ENCODE assay signal across 1 cellular context in genomic region chr3:16265455-16265786, GRCh38.
A peak's percentile ranks its signal among the peaks of the same experiment; 100 is the strongest.
TF ChIP-seq lines count a peak whose summit lies in the region.

No MANE protein-coding gene starts in this region.

TF ChIP-seq in K562, 482 proteins besides CTCF, POLR2A, EP300 and RAD21 (continued from another document):
- no peak for TF ChIP-seq SRSF7 (optimal IDR thresholded peaks at IDR 0.05; ENCODE audit: low read depth, low read length)
- TF ChIP-seq CHD1 (IDR thresholded peaks at IDR 0.05; ENCODE audit: low read length), result peak; percentile 38
- TF ChIP-seq, protein P1, sequence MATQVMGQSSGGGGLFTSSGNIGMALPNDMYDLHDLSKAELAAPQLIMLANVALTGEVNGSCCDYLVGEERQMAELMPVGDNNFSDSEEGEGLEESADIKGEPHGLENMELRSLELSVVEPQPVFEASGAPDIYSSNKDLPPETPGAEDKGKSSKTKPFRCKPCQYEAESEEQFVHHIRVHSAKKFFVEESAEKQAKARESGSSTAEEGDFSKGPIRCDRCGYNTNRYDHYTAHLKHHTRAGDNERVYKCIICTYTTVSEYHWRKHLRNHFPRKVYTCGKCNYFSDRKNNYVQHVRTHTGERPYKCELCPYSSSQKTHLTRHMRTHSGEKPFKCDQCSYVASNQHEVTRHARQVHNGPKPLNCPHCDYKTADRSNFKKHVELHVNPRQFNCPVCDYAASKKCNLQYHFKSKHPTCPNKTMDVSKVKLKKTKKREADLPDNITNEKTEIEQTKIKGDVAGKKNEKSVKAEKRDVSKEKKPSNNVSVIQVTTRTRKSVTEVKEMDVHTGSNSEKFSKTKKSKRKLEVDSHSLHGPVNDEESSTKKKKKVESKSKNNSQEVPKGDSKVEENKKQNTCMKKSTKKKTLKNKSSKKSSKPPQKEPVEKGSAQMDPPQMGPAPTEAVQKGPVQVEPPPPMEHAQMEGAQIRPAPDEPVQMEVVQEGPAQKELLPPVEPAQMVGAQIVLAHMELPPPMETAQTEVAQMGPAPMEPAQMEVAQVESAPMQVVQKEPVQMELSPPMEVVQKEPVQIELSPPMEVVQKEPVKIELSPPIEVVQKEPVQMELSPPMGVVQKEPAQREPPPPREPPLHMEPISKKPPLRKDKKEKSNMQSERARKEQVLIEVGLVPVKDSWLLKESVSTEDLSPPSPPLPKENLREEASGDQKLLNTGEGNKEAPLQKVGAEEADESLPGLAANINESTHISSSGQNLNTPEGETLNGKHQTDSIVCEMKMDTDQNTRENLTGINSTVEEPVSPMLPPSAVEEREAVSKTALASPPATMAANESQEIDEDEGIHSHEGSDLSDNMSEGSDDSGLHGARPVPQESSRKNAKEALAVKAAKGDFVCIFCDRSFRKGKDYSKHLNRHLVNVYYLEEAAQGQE (CRISPR knock-in tag; IDR thresholded peaks at IDR 0.05; ENCODE audit: low read depth), result 0 out of 2 replicates have a peak, but pooled peaks have one; percentile 64
- no peak for TF ChIP-seq TOE1 (IDR thresholded peaks at IDR 0.05; ENCODE audit: borderline replicate concordance)
- TF ChIP-seq TOE1 (CRISPR knock-in tag; IDR thresholded peaks at IDR 0.05; ENCODE audit: borderline replicate concordance, low read depth), result no peak
- 0 out of 2 replicates have a peak, but pooled peaks have one; percentile 9 for TF ChIP-seq ZNF143 (CRISPR knock-in tag; IDR thresholded peaks at IDR 0.05)
- 0 out of 2 replicates have a peak, but pooled peaks have one; percentile 3 for TF ChIP-seq TAL1 (IDR thresholded peaks at IDR 0.05)
- TF ChIP-seq, protein P2, sequence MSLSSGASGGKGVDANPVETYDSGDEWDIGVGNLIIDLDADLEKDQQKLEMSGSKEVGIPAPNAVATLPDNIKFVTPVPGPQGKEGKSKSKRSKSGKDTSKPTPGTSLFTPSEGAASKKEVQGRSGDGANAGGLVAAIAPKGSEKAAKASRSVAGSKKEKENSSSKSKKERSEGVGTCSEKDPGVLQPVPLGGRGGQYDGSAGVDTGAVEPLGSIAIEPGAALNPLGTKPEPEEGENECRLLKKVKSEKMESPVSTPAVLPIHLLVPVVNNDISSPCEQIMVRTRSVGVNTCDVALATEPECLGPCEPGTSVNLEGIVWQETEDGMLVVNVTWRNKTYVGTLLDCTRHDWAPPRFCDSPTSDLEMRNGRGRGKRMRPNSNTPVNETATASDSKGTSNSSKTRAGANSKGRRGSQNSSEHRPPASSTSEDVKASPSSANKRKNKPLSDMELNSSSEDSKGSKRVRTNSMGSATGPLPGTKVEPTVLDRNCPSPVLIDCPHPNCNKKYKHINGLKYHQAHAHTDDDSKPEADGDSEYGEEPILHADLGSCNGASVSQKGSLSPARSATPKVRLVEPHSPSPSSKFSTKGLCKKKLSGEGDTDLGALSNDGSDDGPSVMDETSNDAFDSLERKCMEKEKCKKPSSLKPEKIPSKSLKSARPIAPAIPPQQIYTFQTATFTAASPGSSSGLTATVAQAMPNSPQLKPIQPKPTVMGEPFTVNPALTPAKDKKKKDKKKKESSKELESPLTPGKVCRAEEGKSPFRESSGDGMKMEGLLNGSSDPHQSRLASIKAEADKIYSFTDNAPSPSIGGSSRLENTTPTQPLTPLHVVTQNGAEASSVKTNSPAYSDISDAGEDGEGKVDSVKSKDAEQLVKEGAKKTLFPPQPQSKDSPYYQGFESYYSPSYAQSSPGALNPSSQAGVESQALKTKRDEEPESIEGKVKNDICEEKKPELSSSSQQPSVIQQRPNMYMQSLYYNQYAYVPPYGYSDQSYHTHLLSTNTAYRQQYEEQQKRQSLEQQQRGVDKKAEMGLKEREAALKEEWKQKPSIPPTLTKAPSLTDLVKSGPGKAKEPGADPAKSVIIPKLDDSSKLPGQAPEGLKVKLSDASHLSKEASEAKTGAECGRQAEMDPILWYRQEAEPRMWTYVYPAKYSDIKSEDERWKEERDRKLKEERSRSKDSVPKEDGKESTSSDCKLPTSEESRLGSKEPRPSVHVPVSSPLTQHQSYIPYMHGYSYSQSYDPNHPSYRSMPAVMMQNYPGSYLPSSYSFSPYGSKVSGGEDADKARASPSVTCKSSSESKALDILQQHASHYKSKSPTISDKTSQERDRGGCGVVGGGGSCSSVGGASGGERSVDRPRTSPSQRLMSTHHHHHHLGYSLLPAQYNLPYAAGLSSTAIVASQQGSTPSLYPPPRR (CRISPR knock-in tag; IDR thresholded peaks at IDR 0.05; ENCODE audit: borderline replicate concordance), result 0 out of 2 replicates have a peak, but pooled peaks have one; percentile 54
- no peak for TF ChIP-seq SP1 (CRISPR knock-in tag; IDR thresholded peaks at IDR 0.05)
- TF ChIP-seq ZNF766 (CRISPR knock-in tag; conservative IDR thresholded peaks at IDR 0.05), result 0 out of 2 replicates have a peak, but pooled peaks have one; percentile 4
- 0 out of 2 replicates have a peak, but pooled peaks have one; percentile 21 for TF ChIP-seq PREB (CRISPR knock-in tag; IDR thresholded peaks at IDR 0.05)
- 0 out of 2 replicates have a peak, but pooled peaks have one; percentile 3 for TF ChIP-seq NKRF (IDR thresholded peaks at IDR 0.05; ENCODE audit: borderline replicate concordance)
- TF ChIP-seq SAP30 (IDR thresholded peaks at IDR 0.05; ENCODE audit: borderline replicate concordance, insufficient read depth, low read depth, low read length, poor library complexity, severe bottlenecking), result peak; percentile 27
